ENCODE assay signal across 10 cellular contexts in genomic region chr9:33132249-33132772, GRCh38. TPM values are rescaled to one million over a fixed set of nuclear protein-coding genes. Genes with fewer than 3 reads are reported as not detected.
DNase-seq lines count a peak whose midpoint lies in the region; ATAC-seq and TF ChIP-seq lines count a peak whose summit lies in the region.
"Had no signal": no experiment of that assay in that cellular context is flagged by ENCODE, and none has a peak within 500 bp of the region (broad histone marks: within the 10 kb centered on the region; RNA-seq: fewer than 3 reads in every experiment).

No MANE protein-coding gene starts in this region.

- TF ChIP-seq POLR2A in transverse colon (IDR thresholded peaks at IDR 0.05) = no peak

- H3K4me3 ChIP-seq in brain microvascular endothelial cell (ENCODE audit: low read depth, low read length) (no peak overlapping the region), transverse colon (no peak overlapping the region)

- no peak for TF ChIP-seq CTCF in brain microvascular endothelial cell (IDR thresholded peaks at IDR 0.05; ENCODE audit: low read depth, low read length, missing control alignments)
- TF ChIP-seq CTCF in transverse colon (IDR thresholded peaks at IDR 0.05) = no peak
- TF ChIP-seq CTCF in GM13977 (IDR thresholded peaks at IDR 0.05; ENCODE audit: extremely low read depth, insufficient read depth, missing control alignments) = no peak

- peaks cover 42% of the 10 kb centered on the region for H3K36me3 ChIP-seq in brain microvascular endothelial cell (replicated peaks)
- no peaks in the 10 kb centered on the region for H3K36me3 ChIP-seq in transverse colon

- 40 to 71% methylated on average over 1 to 9 of the region's 9 CpGs for WGBS in transverse colon (ENCODE audit: low coverage in 1 of 2), 2 donors

- intact Hi-C loops in transverse colon (cut with DNase I; ENCODE audit: low total_unique reads) = no loop called here

- no peaks in the 10 kb centered on the region for H3K9me3 ChIP-seq in transverse colon

- H3K27ac ChIP-seq in brain microvascular endothelial cell = no peak overlapping the region
- peak overlapping the region in 3 of 4 donors; percentile 36 to 86 (median 80) for H3K27ac ChIP-seq in transverse colon

- in situ Hi-C loops in brain microvascular endothelial cell (cut with HindIII; ENCODE audit: low pct_ligation_motif_present, low sequenced_read_pairs) = no loop called here
- in situ Hi-C loops in transverse colon (cut with MboI; ENCODE audit: low pct_ligation_motif_present in 1 of 4, low pct_unique_long_range_greater_than_20kb in 1 of 4, low sequenced_read_pairs in 3 of 4) = no loop called here
- in situ Hi-C loops in GM13977 (cut with MboI; ENCODE audit: low pct_unique_long_range_greater_than_20kb, low sequenced_read_pairs, unreplicated experiment) = no loop called here

- H3K4me1 ChIP-seq in transverse colon = peaks cover 21 to 60% (median 45%) of the 10 kb centered on the region in 4 donors

- DNase-seq in DMS53 (lab: John Stamatoyannopoulos, UW) = peak; percentile 61
- DNase-seq in DMS53 treated with DMSO at 0.1 percent for 48 hours (lab: John Stamatoyannopoulos, UW; ENCODE audit: unreplicated experiment) = no peak
- DNase-seq in brain microvascular endothelial cell = peak; percentile 62
- no peak for DNase-seq in left lobe of liver (ENCODE audit: low spot score)
- DNase-seq in transverse colon = no peak
- no peak for DNase-seq in GM13977 (ENCODE audit: low spot score)
- no peak for DNase-seq in stimulated activated CD4-positive, alpha-beta T cell treated with anti-CD3 and anti-CD28 coated beads, Interleukin-1b, Interleukin-23, amount 100 ng/mL, for 48 hours
- DNase-seq: activated CD8-positive, alpha-beta T cell treated with anti-CD3 and anti-CD28 coated beads, Interleukin-2, amount 10 ng/mL, durations not matched to agents 7 days and 5 days; NCI-H524 had no signal

- no peak for TF ChIP-seq EP300 in transverse colon (IDR thresholded peaks at IDR 0.05; ENCODE audit: low read depth)

- ATAC-seq in left lobe of liver = peak; percentile 16
- ATAC-seq in GM21367 (IDR thresholded peaks at IDR 0.05; ENCODE audit: unreplicated experiment) = no peak
- ATAC-seq: activated CD8-positive, alpha-beta T cell treated with anti-CD3 and anti-CD28 coated beads, Interleukin-2, amount 10 ng/mL, durations not matched to agents 7 days and 5 days had no signal

- H3K27me3 ChIP-seq in brain microvascular endothelial cell (replicated peaks) (no peaks in the 10 kb centered on the region), transverse colon (no peaks in the 10 kb centered on the region)

RNA-seq across cellular contexts. Expression of gene B4GALT1, which starts 34.8 kb away (rescaled TPM):
- total RNA-seq in left lobe of liver (48.2 TPM), transverse colon (100 to 1,000 TPM in 2 of 4 donors, 10 to 100 TPM in 2; 23.7 to 126 (median 93.7) TPM)

RNA-seq across cellular contexts. Expression of gene SMU1, which starts 55.8 kb away (rescaled TPM):
- 7.0 TPM for total RNA-seq in left lobe of liver
- 10 to 100 TPM in 2 of 4 donors, 1 to 10 TPM in 2; 7.2 to 14.6 (median 10.4) TPM for total RNA-seq in transverse colon

Comparison
In these comparisons a context has a peak if more than half of its experiments do, and no peak if none do; other contexts are left out.
1. DNase-seq: peak in DMS53 (single experiment) and brain microvascular endothelial cell (single experiment); none in DMS53 treated with DMSO at 0.1 percent for 48 hours (single experiment), left lobe of liver (single experiment), transverse colon (single experiment), GM13977 (single experiment) and stimulated activated CD4-positive, alpha-beta T cell treated with anti-CD3 and anti-CD28 coated beads, Interleukin-1b, Interleukin-23, amount 100 ng/mL, for 48 hours (single experiment).